In genomic region chr19:4791183-4792018, GRCh38 we compare ENCODE assay signal across 1 cellular context.
TF ChIP-seq lines count a peak whose summit lies in the region.

FEM1A (plus strand) TSS chr19:4791734; CDS start chr19:4791855, 121 bp downstream.

TF ChIP-seq in HepG2, 621 proteins besides CTCF, POLR2A, EP300 and RAD21 (continued from another document and continues in another):
- TF ChIP-seq MIXL1 (CRISPR knock-in tag; IDR thresholded peaks at IDR 0.05) = peak; percentile 40; the same call in 1 of the 2 replicates
- 0 out of 2 replicates have a peak, but pooled peaks have one; percentile 48 for TF ChIP-seq ZMAT3 (CRISPR knock-in tag; conservative IDR thresholded peaks at IDR 0.05)
- peak; percentile 99 for TF ChIP-seq ZNF501 (CRISPR knock-in tag; IDR thresholded peaks at IDR 0.05)
- TF ChIP-seq TRAFD1 (CRISPR knock-in tag; IDR thresholded peaks at IDR 0.05; ENCODE audit: borderline replicate concordance) = no peak
- no peak for TF ChIP-seq ZNF570 (CRISPR knock-in tag; IDR thresholded peaks at IDR 0.05; ENCODE audit: borderline replicate concordance)
- TF ChIP-seq SOX13 (IDR thresholded peaks at IDR 0.05) = no peak; the same call in 1 of the 2 replicates
- TF ChIP-seq SOX13 (CRISPR knock-in tag; conservative IDR thresholded peaks at IDR 0.05 in 1 of 2, IDR thresholded peaks at IDR 0.05 in 1 of 2) = 0 out of 4 replicates have a peak, but pooled peaks of 1 of the 2 experiments have one; percentile 12
- no peak; the same call in 1 of the 2 replicates for TF ChIP-seq PATZ1 (CRISPR knock-in tag; IDR thresholded peaks at IDR 0.05)
- no peak for TF ChIP-seq MTF1 (CRISPR knock-in tag; IDR thresholded peaks at IDR 0.05)
- TF ChIP-seq ZNF660 (CRISPR knock-in tag; IDR thresholded peaks at IDR 0.05; ENCODE audit: borderline replicate concordance, low read depth) = no peak
- no peak for TF ChIP-seq FUBP1 (CRISPR knock-in tag; IDR thresholded peaks at IDR 0.05; ENCODE audit: borderline replicate concordance)
- peak; percentile 78; the same call in 1 of the 2 replicates for TF ChIP-seq BCL3 (CRISPR knock-in tag; IDR thresholded peaks at IDR 0.05)
- TF ChIP-seq NFYC (CRISPR knock-in tag; IDR thresholded peaks at IDR 0.05) = peak; percentile 87
- peak; percentile 47 for TF ChIP-seq KLF6 (CRISPR knock-in tag; IDR thresholded peaks at IDR 0.05)
- TF ChIP-seq MTA1 (CRISPR knock-in tag; IDR thresholded peaks at IDR 0.05; ENCODE audit: borderline replicate concordance) = no peak
- TF ChIP-seq TRIM24 (CRISPR knock-in tag; IDR thresholded peaks at IDR 0.05) = no peak
- TF ChIP-seq AGO1 (IDR thresholded peaks at IDR 0.05; ENCODE audit: low read depth, low read length, poor library complexity, severe bottlenecking) = no peak
- TF ChIP-seq E2F1 (CRISPR knock-in tag; IDR thresholded peaks at IDR 0.05) = no peak
- TF ChIP-seq ZNF616 (CRISPR knock-in tag; IDR thresholded peaks at IDR 0.05; ENCODE audit: low read depth) = 0 out of 2 replicates have a peak, but pooled peaks have one; percentile 44
- no peak for TF ChIP-seq RERE (CRISPR knock-in tag; IDR thresholded peaks at IDR 0.05; ENCODE audit: low read depth)
- TF ChIP-seq ZNF326 (CRISPR knock-in tag; IDR thresholded peaks at IDR 0.05; ENCODE audit: borderline replicate concordance) = no peak
- TF ChIP-seq MEIS2 (CRISPR knock-in tag; IDR thresholded peaks at IDR 0.05) = no peak
- TF ChIP-seq ZBTB37 (CRISPR knock-in tag; IDR thresholded peaks at IDR 0.05) = no peak
- TF ChIP-seq TBP (CRISPR knock-in tag; IDR thresholded peaks at IDR 0.05) = peak; percentile 95
- TF ChIP-seq ZFP36L2 (CRISPR knock-in tag; IDR thresholded peaks at IDR 0.05) = no peak
- TF ChIP-seq SP4 (CRISPR knock-in tag; IDR thresholded peaks at IDR 0.05) = no peak; the same call in 1 of the 2 replicates
- TF ChIP-seq ZNF160 (CRISPR knock-in tag; IDR thresholded peaks at IDR 0.05) = no peak
- TF ChIP-seq RXRA (CRISPR knock-in tag; IDR thresholded peaks at IDR 0.05) = peak; percentile 33
- no peak for TF ChIP-seq SRSF4 (IDR thresholded peaks at IDR 0.05; ENCODE audit: low read depth, low read length, poor library complexity, severe bottlenecking)
- 0 out of 2 replicates have a peak, but pooled peaks have one; percentile 51 for TF ChIP-seq ZNF546 (CRISPR knock-in tag; conservative IDR thresholded peaks at IDR 0.05)
- no peak for TF ChIP-seq IKZF1 (IDR thresholded peaks at IDR 0.05)
- TF ChIP-seq ZBTB8A (CRISPR knock-in tag; IDR thresholded peaks at IDR 0.05; ENCODE audit: borderline replicate concordance, low read depth) = no peak
- no peak for TF ChIP-seq CEBPB (IDR thresholded peaks at IDR 0.05; ENCODE audit: borderline replicate concordance, low read depth, low read length)
- TF ChIP-seq SKI (IDR thresholded peaks at IDR 0.05; ENCODE audit: partially characterized antibody) = peak; percentile 1
- TF ChIP-seq ZSCAN12 (CRISPR knock-in tag; IDR thresholded peaks at IDR 0.05) = no peak
- peak; percentile 97 for TF ChIP-seq SPEN (CRISPR knock-in tag; IDR thresholded peaks at IDR 0.05; ENCODE audit: low read depth)
- no peak for TF ChIP-seq ZNF20 (CRISPR knock-in tag; IDR thresholded peaks at IDR 0.05)
- no peak for TF ChIP-seq ATRX (CRISPR knock-in tag; IDR thresholded peaks at IDR 0.05; ENCODE audit: borderline replicate concordance)
- TF ChIP-seq SIX1 (CRISPR knock-in tag; IDR thresholded peaks at IDR 0.05; ENCODE audit: borderline replicate concordance) = no peak
- peak; percentile 98 for TF ChIP-seq ZHX1 (CRISPR knock-in tag; IDR thresholded peaks at IDR 0.05; ENCODE audit: low read depth)
